8 cellular contexts compared by ENCODE assay signal in genomic region chr17:3710951-3711383, GRCh38. TPM values are rescaled to one million over a fixed set of nuclear protein-coding genes. Genes with fewer than 3 reads are reported as not detected.
A peak's percentile ranks its signal among the peaks of the same experiment; 100 is the strongest.
DNase-seq lines count a peak whose midpoint lies in the region; ATAC-seq and TF ChIP-seq lines count a peak whose summit lies in the region.

No MANE protein-coding gene starts in this region.

- H3K4me3 Mint-ChIP-seq in CD8-positive, alpha-beta memory T cell = peak overlapping the region; percentile 29 to 86 (median 68)
- no peak overlapping the region for H3K4me3 Mint-ChIP-seq in endothelial cell (ENCODE audit: unreplicated experiment)

- no peaks in the 10 kb centered on the region for H3K9me3 Mint-ChIP-seq in CD8-positive, alpha-beta memory T cell
- H3K9me3 Mint-ChIP-seq in endothelial cell (ENCODE audit: unreplicated experiment) = no peaks in the 10 kb centered on the region

- peak; percentile 91 for ATAC-seq in GM21447 (IDR thresholded peaks at IDR 0.05; ENCODE audit: unreplicated experiment)

- H3K4me1 Mint-ChIP-seq in CD8-positive, alpha-beta memory T cell = peaks cover 39 to 48% (median 44%) of the 10 kb centered on the region in 3 donors
- H3K4me1 Mint-ChIP-seq in endothelial cell (ENCODE audit: unreplicated experiment) = no peaks in the 10 kb centered on the region

- peak; percentile 35 to 89 (median 83) for DNase-seq in CD8-positive, alpha-beta memory T cell
- DNase-seq in HT1080 (ENCODE audit: low read depth) (peak; percentile 73), fibroblast of pulmonary artery (ENCODE audit: low read depth) (peak; percentile 69), endothelial cell (ENCODE audit: low spot score) (no peak), ascending aorta (ENCODE audit: low spot score in 2 of 2) (no peak)
- DNase-seq in activated CD4-positive, alpha-beta T cell treated with anti-CD3 and anti-CD28 coated beads for 48 hours = peak; percentile 79
- peak; percentile 72 for DNase-seq in stimulated activated CD8-positive, alpha-beta memory T cell treated with anti-CD3 and anti-CD28 coated beads, Interleukin-4, amount 100 ng/mL, for 48 hours

- H3K4me3 ChIP-seq in CD8-positive, alpha-beta memory T cell (ENCODE audit: low read length) = no peak overlapping the region
- H3K4me3 ChIP-seq in fibroblast of pulmonary artery (replicated peaks; ENCODE audit: low read depth, low read length) (no peak overlapping the region), ascending aorta (no peak overlapping the region)

- H3K27me3 Mint-ChIP-seq in CD8-positive, alpha-beta memory T cell = no peaks in the 10 kb centered on the region
- H3K27me3 Mint-ChIP-seq in endothelial cell (ENCODE audit: unreplicated experiment) = peaks cover 2% of the 10 kb centered on the region

- peaks cover 29% of the 10 kb centered on the region for H3K4me1 ChIP-seq in CD8-positive, alpha-beta memory T cell (ENCODE audit: insufficient read depth, low read length)
- H3K4me1 ChIP-seq in ascending aorta = no peaks in the 10 kb centered on the region

- TF ChIP-seq CTCF in fibroblast of pulmonary artery (IDR thresholded peaks at IDR 0.05; ENCODE audit: low read length, missing control alignments) = no peak
- no peak for TF ChIP-seq CTCF in endothelial cell (IDR thresholded peaks at IDR 0.05; ENCODE audit: unreplicated experiment)
- no peak for TF ChIP-seq CTCF in ascending aorta (IDR thresholded peaks at IDR 0.05)

- intact Hi-C loops in ascending aorta (cut with DNase I) = no loop called here

- CTCF ChIA-PET in CD8-positive, alpha-beta memory T cell (lab: Charles Lee) = interaction anchor here (0.7 to 2.4 kb wide), 10 partner anchors 12 to 135 kb away, joined by 3 to 7 read pairs (median 4); partner anchors contain the start of genes HASPIN, NCBP3 and P2RX5

- peaks cover 10% of the 10 kb centered on the region for H3K36me3 ChIP-seq in CD8-positive, alpha-beta memory T cell (ENCODE audit: insufficient read depth, low read length)
- peaks cover 20 to 25% of the 10 kb centered on the region in 2 donors for H3K36me3 ChIP-seq in ascending aorta

- H3K27ac ChIP-seq in CD8-positive, alpha-beta memory T cell (ENCODE audit: low read depth, low read length) = no peak overlapping the region
- H3K27ac ChIP-seq in ascending aorta = no peak overlapping the region

- peaks cover 7 to 25% (median 12%) of the 10 kb centered on the region in 3 donors for H3K36me3 Mint-ChIP-seq in CD8-positive, alpha-beta memory T cell
- peaks cover 9% of the 10 kb centered on the region for H3K36me3 Mint-ChIP-seq in endothelial cell (ENCODE audit: low read depth, unreplicated experiment)

- POLR2A ChIA-PET in CD8-positive, alpha-beta memory T cell (lab: Charles Lee) = interaction anchor here (0.7 to 1.4 kb wide), 9 partner anchors 12 to 432 kb away, joined by 3 to 12 read pairs (median 4); partner anchors contain the start of genes EMC6, HASPIN, P2RX5 and TAX1BP3

- no peaks in the 10 kb centered on the region for H3K27me3 ChIP-seq in CD8-positive, alpha-beta memory T cell (ENCODE audit: insufficient read depth, low read length, poor library complexity, severe bottlenecking)
- no peaks in the 10 kb centered on the region for H3K27me3 ChIP-seq in ascending aorta

- H3K27ac Mint-ChIP-seq in CD8-positive, alpha-beta memory T cell = peak overlapping the region; percentile 78 to 97 (median 90)
- no peak overlapping the region for H3K27ac Mint-ChIP-seq in endothelial cell (ENCODE audit: unreplicated experiment)

- no peaks in the 10 kb centered on the region for H3K9me3 ChIP-seq in CD8-positive, alpha-beta memory T cell (ENCODE audit: low read length)
- no peaks in the 10 kb centered on the region for H3K9me3 ChIP-seq in ascending aorta

RNA-seq across cellular contexts. Expression of gene HASPIN, which starts 12.7 kb away (rescaled TPM):
- 10 to 100 TPM; 16.0 to 16.6 TPM for total RNA-seq in CD8-positive, alpha-beta memory T cell
- polyA plus RNA-seq in CD8-positive, alpha-beta memory T cell = 0.09 TPM
- 27.9 and 28.1 TPM in 2 replicates for total RNA-seq in HT1080 (2014; rRNA removed; shearing (Covaris generic))
- polyA plus RNA-seq in HT1080 (2015; cell fraction: cytosol; rRNA removed) = 9.5 and 10.3 TPM in 2 replicates
- polyA plus RNA-seq in HT1080 (2015; cell fraction: nucleus; rRNA removed) = 7.5 and 7.8 TPM in 2 replicates
- total RNA-seq in endothelial cell (ENCODE audit: unreplicated experiment) = 5.2 TPM
- total RNA-seq in ascending aorta = 2.7 TPM

RNA-seq across cellular contexts. Expression of gene P2RX5, which starts 15.0 kb away (rescaled TPM):
- total RNA-seq in CD8-positive, alpha-beta memory T cell = 10 to 100 TPM in 1 of 2 experiments, 1 to 10 TPM in 1; 9.8 to 12.0 TPM
- polyA plus RNA-seq in CD8-positive, alpha-beta memory T cell = 37.4 TPM
- 11.7 and 15.9 TPM in 2 replicates for total RNA-seq in HT1080 (2014; rRNA removed; shearing (Covaris generic))
- polyA plus RNA-seq in HT1080 (2015; cell fraction: cytosol; rRNA removed) = 6.2 and 7.0 TPM in 2 replicates
- 5.6 and 7.4 TPM in 2 replicates for polyA plus RNA-seq in HT1080 (2015; cell fraction: nucleus; rRNA removed)
- total RNA-seq in endothelial cell (ENCODE audit: unreplicated experiment) = 0.36 TPM
- total RNA-seq in ascending aorta = not detected

RNA-seq across cellular contexts. Expression of gene EMC6, which starts 42.4 kb away (rescaled TPM):
- total RNA-seq in CD8-positive, alpha-beta memory T cell = 100 to 1,000 TPM in 1 of 2 experiments, 10 to 100 TPM in 1; 95.1 to 103 TPM
- 119 TPM for polyA plus RNA-seq in CD8-positive, alpha-beta memory T cell
- 36.8 and 69.7 TPM in 2 replicates for total RNA-seq in HT1080 (2014; rRNA removed; shearing (Covaris generic))
- 112 and 139 TPM in 2 replicates for polyA plus RNA-seq in HT1080 (2015; cell fraction: cytosol; rRNA removed)
- polyA plus RNA-seq in HT1080 (2015; cell fraction: nucleus; rRNA removed) = 45.4 and 51.1 TPM in 2 replicates
- 43.0 TPM for total RNA-seq in endothelial cell (ENCODE audit: unreplicated experiment)
- total RNA-seq in ascending aorta = 75.0 TPM

RNA-seq across cellular contexts. Expression of gene TAX1BP3, which starts 42.6 kb away (rescaled TPM):
- total RNA-seq in CD8-positive, alpha-beta memory T cell = 10 to 100 TPM; 23.4 to 26.0 TPM
- 38.9 TPM for polyA plus RNA-seq in CD8-positive, alpha-beta memory T cell
- 245 and 272 TPM in 2 replicates for total RNA-seq in HT1080 (2014; rRNA removed; shearing (Covaris generic))
- 226 and 277 TPM in 2 replicates for polyA plus RNA-seq in HT1080 (2015; cell fraction: cytosol; rRNA removed)
- 65.3 and 80.9 TPM in 2 replicates for polyA plus RNA-seq in HT1080 (2015; cell fraction: nucleus; rRNA removed)
- 148 TPM for total RNA-seq in endothelial cell (ENCODE audit: unreplicated experiment)
- total RNA-seq in ascending aorta = 165 TPM

Comparison
In these comparisons a context has a peak if more than half of its experiments do, and no peak if none do; other contexts are left out.
1. DNase-seq: peak in CD8-positive, alpha-beta memory T cell (5 of 5), HT1080 (single experiment), activated CD4-positive, alpha-beta T cell treated with anti-CD3 and anti-CD28 coated beads for 48 hours (single experiment), fibroblast of pulmonary artery (single experiment) and stimulated activated CD8-positive, alpha-beta memory T cell treated with anti-CD3 and anti-CD28 coated beads, Interleukin-4, amount 100 ng/mL, for 48 hours (single experiment); none in endothelial cell (single experiment) and ascending aorta (0 of 2).